ENCODE assay signal across 28 cellular contexts in the genomic region with DNA sequence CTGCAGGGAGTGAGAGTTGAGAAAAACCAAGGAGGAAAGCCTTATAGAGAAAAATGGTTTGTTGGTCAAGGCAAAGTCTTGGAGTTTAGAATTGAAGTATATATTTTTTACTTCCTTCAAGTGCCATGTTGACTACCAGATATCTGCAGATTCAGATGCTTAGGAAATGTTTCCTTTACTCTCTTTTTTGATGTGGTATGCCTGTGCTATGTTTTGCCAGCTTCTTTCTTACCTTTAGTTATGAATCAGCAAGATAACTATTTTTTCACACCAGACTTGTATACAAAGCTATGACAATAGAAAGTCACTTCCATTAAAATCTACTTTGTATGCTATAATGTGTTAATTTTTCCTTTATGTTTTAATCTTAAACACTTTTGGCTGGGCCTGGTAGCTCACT. TPM values are rescaled to one million over a fixed set of nuclear protein-coding genes. Genes with fewer than 3 reads are reported as not detected.
DNase-seq lines count a peak whose midpoint lies in the region; ATAC-seq, FAIRE-seq and TF ChIP-seq lines count a peak whose summit lies in the region.
"Had no signal": no experiment of that assay in that cellular context is flagged by ENCODE, and none has a peak within 500 bp of the region (broad histone marks: within the 10 kb centered on the region; RNA-seq: fewer than 3 reads in every experiment).

No MANE protein-coding gene starts in this region.

- POLR2A ChIA-PET in CD8-positive, alpha-beta T cell (lab: Charles Lee): no interaction called here
- POLR2A ChIA-PET in activated naive CD8-positive, alpha-beta T cell treated with anti-CD3 and anti-CD28 coated beads, Interleukin-2, amount 10 ng/mL, durations not matched to agents 7 days and 5 days (lab: Charles Lee): no interaction called here

- CTCF ChIA-PET in CD8-positive, alpha-beta T cell (lab: Charles Lee): interaction anchor here (2.4 kb wide), 1 partner anchor 32 kb away, joined by 7 read pairs; no protein-coding TSS in a partner anchor

- H3K9me3 ChIP-seq in CD8-positive, alpha-beta T cell (ENCODE audit: low read length): no peaks in the 10 kb centered on the region
- H3K9me3 ChIP-seq: breast epithelium, SJCRH30, tibial nerve had no signal

- H3K27ac Mint-ChIP-seq in activated T-cell treated with anti-CD3 and anti-CD28 coated beads, Interleukin-2, amount 50 U/mL, for 24 hours: peak overlapping the region; percentile 51
- peak overlapping the region; percentile 25 for H3K27ac Mint-ChIP-seq in CD8-positive, alpha-beta T cell
- peak overlapping the region; percentile 68 for H3K27ac Mint-ChIP-seq in T-helper 1 cell treated with Interleukin-12 subunit alpha and Interleukin-12 subunit beta and Interleukin-4 antibody, amounts not matched to agents 30 μg/mL and 1 μg/mL, for 36 hours
- H3K27ac Mint-ChIP-seq in activated naive CD8-positive, alpha-beta T cell treated with anti-CD3 and anti-CD28 coated beads, Interleukin-2, amount 10 ng/mL, durations not matched to agents 7 days and 5 days: peak overlapping the region; percentile 34
- H3K27ac Mint-ChIP-seq: B cell had no signal

- H3K27ac ChIP-seq in CD8-positive, alpha-beta T cell (ENCODE audit: low read depth, low read length): no peak overlapping the region
- H3K27ac ChIP-seq: breast epithelium, SJCRH30, tibial nerve had no signal

- H3K36me3 Mint-ChIP-seq in activated T-cell treated with anti-CD3 and anti-CD28 coated beads, Interleukin-2, amount 50 U/mL, for 24 hours (ENCODE audit: low read depth): peaks cover 33% of the 10 kb centered on the region
- H3K36me3 Mint-ChIP-seq in activated T-cell treated with anti-CD3 and anti-CD28 coated beads, Interleukin-2, amount 50 U/mL, for 4 hours (ENCODE audit: insufficient read depth): peaks cover 3% of the 10 kb centered on the region
- peaks cover 12% of the 10 kb centered on the region for H3K36me3 Mint-ChIP-seq in CD8-positive, alpha-beta T cell
- peaks cover 8% of the 10 kb centered on the region for H3K36me3 Mint-ChIP-seq in T-helper 1 cell treated with Interleukin-12 subunit alpha and Interleukin-12 subunit beta and Interleukin-4 antibody, amounts not matched to agents 30 μg/mL and 1 μg/mL, for 36 hours (ENCODE audit: low read depth)
- peaks cover 18% of the 10 kb centered on the region for H3K36me3 Mint-ChIP-seq in activated naive CD8-positive, alpha-beta T cell treated with anti-CD3 and anti-CD28 coated beads, Interleukin-2, amount 10 ng/mL, durations not matched to agents 7 days and 5 days

- H3K4me1 ChIP-seq in CD8-positive, alpha-beta T cell (ENCODE audit: insufficient read depth, low read length): peaks cover 27% of the 10 kb centered on the region
- H3K4me1 ChIP-seq: breast epithelium, SJCRH30 had no signal

- no peaks in the 10 kb centered on the region for H3K9me3 Mint-ChIP-seq in activated T-cell treated with anti-CD3 and anti-CD28 coated beads, Interleukin-2, amount 50 U/mL, for 24 hours
- no peaks in the 10 kb centered on the region for H3K9me3 Mint-ChIP-seq in activated T-cell treated with anti-CD3 and anti-CD28 coated beads, Interleukin-2, amount 50 U/mL, for 4 hours
- H3K9me3 Mint-ChIP-seq in CD8-positive, alpha-beta T cell: no peaks in the 10 kb centered on the region
- H3K9me3 Mint-ChIP-seq in T-helper 1 cell treated with Interleukin-12 subunit alpha and Interleukin-12 subunit beta and Interleukin-4 antibody, amounts not matched to agents 30 μg/mL and 1 μg/mL, for 36 hours: peaks cover 7% of the 10 kb centered on the region
- H3K9me3 Mint-ChIP-seq in activated naive CD8-positive, alpha-beta T cell treated with anti-CD3 and anti-CD28 coated beads, Interleukin-2, amount 10 ng/mL, durations not matched to agents 7 days and 5 days: peaks cover 5% of the 10 kb centered on the region

- no peak for TF ChIP-seq POLR2A in GM12891 (IDR thresholded peaks at IDR 0.05; ENCODE audit: low read depth, low read length)

- no peak for TF ChIP-seq CTCF in CD8-positive, alpha-beta T cell (IDR thresholded peaks at IDR 0.05)

- no peaks in the 10 kb centered on the region for H3K27me3 Mint-ChIP-seq in activated T-cell treated with anti-CD3 and anti-CD28 coated beads, Interleukin-2, amount 50 U/mL, for 24 hours
- no peaks in the 10 kb centered on the region for H3K27me3 Mint-ChIP-seq in activated T-cell treated with anti-CD3 and anti-CD28 coated beads, Interleukin-2, amount 50 U/mL, for 4 hours (ENCODE audit: low read depth)
- no peaks in the 10 kb centered on the region for H3K27me3 Mint-ChIP-seq in CD8-positive, alpha-beta T cell (ENCODE audit: low read depth)
- no peaks in the 10 kb centered on the region for H3K27me3 Mint-ChIP-seq in T-helper 1 cell treated with Interleukin-12 subunit alpha and Interleukin-12 subunit beta and Interleukin-4 antibody, amounts not matched to agents 30 μg/mL and 1 μg/mL, for 36 hours (ENCODE audit: low read depth)
- peaks cover 2% of the 10 kb centered on the region for H3K27me3 Mint-ChIP-seq in activated naive CD8-positive, alpha-beta T cell treated with anti-CD3 and anti-CD28 coated beads, Interleukin-2, amount 10 ng/mL, durations not matched to agents 7 days and 5 days
- H3K27me3 Mint-ChIP-seq: B cell had no signal

- ATAC-seq in activated T-cell treated with anti-CD3 and anti-CD28 coated beads, Interleukin-2, amount 50 U/mL, for 4 hours: no peak
- no peak for ATAC-seq in CD8-positive, alpha-beta T cell
- ATAC-seq in activated naive CD8-positive, alpha-beta T cell treated with anti-CD3 and anti-CD28 coated beads, Interleukin-2, amount 10 ng/mL, durations not matched to agents 7 days and 5 days (ENCODE audit: low read depth): no peak
- ATAC-seq in GM18861 (IDR thresholded peaks at IDR 0.05; ENCODE audit: unreplicated experiment): no peak
- ATAC-seq: left ventricle myocardium superior had no signal

- FAIRE-seq in GM12891 (lab: Jason Lieb, UNC): no peak
- FAIRE-seq: A204.1, keratinocyte, small intestine, TTC549 had no signal

- H3K36me3 ChIP-seq in CD8-positive, alpha-beta T cell (ENCODE audit: insufficient read depth, low read length): no peaks in the 10 kb centered on the region
- H3K36me3 ChIP-seq: breast epithelium, SJCRH30, tibial nerve had no signal

- no peaks in the 10 kb centered on the region for H3K27me3 ChIP-seq in CD8-positive, alpha-beta T cell (ENCODE audit: insufficient read depth, low read length)
- H3K27me3 ChIP-seq: breast epithelium, SJCRH30, tibial nerve had no signal

- no peak for DNase-seq in activated T-cell treated with anti-CD3 and anti-CD28 coated beads, Interleukin-2, amount 50 U/mL, for 24 hours
- no peak for DNase-seq in activated T-cell treated with anti-CD3 and anti-CD28 coated beads, Interleukin-2, amount 50 U/mL, for 4 hours
- DNase-seq in CD8-positive, alpha-beta T cell: no peak
- DNase-seq in activated naive CD8-positive, alpha-beta T cell treated with anti-CD3 and anti-CD28 coated beads, Interleukin-2, amount 10 ng/mL, durations not matched to agents 7 days and 5 days: no peak
- no peak for DNase-seq in GM12891 (ENCODE audit: insufficient read length, low spot score)
- DNase-seq in COLO829 (ENCODE audit: low spot score): no peak
- DNase-seq: activated CD4-positive, CD25-positive, alpha-beta regulatory T cell treated with anti-CD3 and anti-CD28 coated beads, Interleukin-2, amount 50 U/mL, for 72 hours; activated effector memory CD4-positive, alpha-beta T cell treated with Interleukin-2 at 50 U/mL for 16 hours; amygdala; Calu3; DMS79 treated with DMSO at 0.1 percent for 48 hours; effector CD4-positive, alpha-beta T cell; GOT3; Kasumi-1; left ventricle myocardium superior; MV-4-11; NCI-H1436 treated with DMSO at 0.1 percent for 48 hours; NCI-H345; SJCRH30; small intestine had no signal

- H3K4me3 Mint-ChIP-seq in activated T-cell treated with anti-CD3 and anti-CD28 coated beads, Interleukin-2, amount 50 U/mL, for 24 hours: peak overlapping the region; percentile 18
- H3K4me3 Mint-ChIP-seq in activated T-cell treated with anti-CD3 and anti-CD28 coated beads, Interleukin-2, amount 50 U/mL, for 4 hours: no peak overlapping the region
- H3K4me3 Mint-ChIP-seq in CD8-positive, alpha-beta T cell: no peak overlapping the region
- H3K4me3 Mint-ChIP-seq in T-helper 1 cell treated with Interleukin-12 subunit alpha and Interleukin-12 subunit beta and Interleukin-4 antibody, amounts not matched to agents 30 μg/mL and 1 μg/mL, for 36 hours: peak overlapping the region; percentile 33
- peak overlapping the region; percentile 55 for H3K4me3 Mint-ChIP-seq in activated naive CD8-positive, alpha-beta T cell treated with anti-CD3 and anti-CD28 coated beads, Interleukin-2, amount 10 ng/mL, durations not matched to agents 7 days and 5 days
- H3K4me3 Mint-ChIP-seq: B cell had no signal

- intact Hi-C loops in CD8-positive, alpha-beta T cell (cut with DNase I, micrococcal nuclease): loop anchor here (5.0 to 10.0 kb wide), 6 partner anchors 451 to 1484 kb away; partner anchors contain the start of genes ARHGAP19 (in 1 of the 2), AVPI1 (in 1 of the 2), GOT1 (in 1 of the 2) and LCOR (in 1 of the 2)

- no peak overlapping the region for H3K4me3 ChIP-seq in CD8-positive, alpha-beta T cell (ENCODE audit: low read depth, low read length)
- H3K4me3 ChIP-seq: breast epithelium, SJCRH30, tibial nerve had no signal

- peaks cover 76% of the 10 kb centered on the region for H3K4me1 Mint-ChIP-seq in activated T-cell treated with anti-CD3 and anti-CD28 coated beads, Interleukin-2, amount 50 U/mL, for 24 hours (ENCODE audit: low read depth)
- H3K4me1 Mint-ChIP-seq in activated T-cell treated with anti-CD3 and anti-CD28 coated beads, Interleukin-2, amount 50 U/mL, for 4 hours (ENCODE audit: low read depth): peaks cover 72% of the 10 kb centered on the region
- H3K4me1 Mint-ChIP-seq in CD8-positive, alpha-beta T cell (ENCODE audit: low read depth): peaks cover 78% of the 10 kb centered on the region
- peaks cover 50% of the 10 kb centered on the region for H3K4me1 Mint-ChIP-seq in T-helper 1 cell treated with Interleukin-12 subunit alpha and Interleukin-12 subunit beta and Interleukin-4 antibody, amounts not matched to agents 30 μg/mL and 1 μg/mL, for 36 hours (ENCODE audit: low read depth)
- peaks cover 51% of the 10 kb centered on the region for H3K4me1 Mint-ChIP-seq in activated naive CD8-positive, alpha-beta T cell treated with anti-CD3 and anti-CD28 coated beads, Interleukin-2, amount 10 ng/mL, durations not matched to agents 7 days and 5 days

TF ChIP-seq in GM12891, 5 proteins besides CTCF, POLR2A, EP300 and RAD21:
- no peak for TF ChIP-seq SPI1 (IDR thresholded peaks at IDR 0.05; ENCODE audit: low read depth, low read length)
- no peak for TF ChIP-seq TAF1 (IDR thresholded peaks at IDR 0.05; ENCODE audit: low read depth, low read length)
- TF ChIP-seq PAX5 (IDR thresholded peaks at IDR 0.05; ENCODE audit: insufficient read depth, low read length, severe bottlenecking): no peak
- no peak for TF ChIP-seq POLR2AphosphoS5 (IDR thresholded peaks at IDR 0.05; ENCODE audit: low read depth, low read length)
- TF ChIP-seq POU2F2 (IDR thresholded peaks at IDR 0.05; ENCODE audit: low read depth, low read length): no peak
TF ChIP-seq in GM12891: peak in this region for 0.

RNA-seq across cellular contexts. Expression of gene R3HCC1L, which starts 3.6 kb away (rescaled TPM):
- 10 to 100 TPM; 16.8 to 19.6 (median 18.9) TPM for total RNA-seq in activated T-cell treated with anti-CD3 and anti-CD28 coated beads, Interleukin-2, amount 50 U/mL, for 4 hours
- total RNA-seq in CD8-positive, alpha-beta T cell: 10 to 100 TPM; 13.6 to 13.7 TPM
- total RNA-seq in activated naive CD8-positive, alpha-beta T cell treated with anti-CD3 and anti-CD28 coated beads, Interleukin-2, amount 10 ng/mL, durations not matched to agents 7 days and 5 days: 10 to 100 TPM; 19.6 to 21.8 TPM
- polyA plus RNA-seq in GM12891 (2012; ENCODE audit: low read depth, missing spikeins): 10.6 TPM

Comparison
In these comparisons a context has a peak if more than half of its experiments do, and no peak if none do; other contexts are left out.
1. H3K4me3 Mint-ChIP-seq: peak in activated T-cell treated with anti-CD3 and anti-CD28 coated beads, Interleukin-2, amount 50 U/mL, for 24 hours (single experiment), T-helper 1 cell treated with Interleukin-12 subunit alpha and Interleukin-12 subunit beta and Interleukin-4 antibody, amounts not matched to agents 30 μg/mL and 1 μg/mL, for 36 hours (single experiment) and activated naive CD8-positive, alpha-beta T cell treated with anti-CD3 and anti-CD28 coated beads, Interleukin-2, amount 10 ng/mL, durations not matched to agents 7 days and 5 days (single experiment); none in activated T-cell treated with anti-CD3 and anti-CD28 coated beads, Interleukin-2, amount 50 U/mL, for 4 hours (single experiment) and CD8-positive, alpha-beta T cell (single experiment).
2. Peak in every context shown above with its lines, with median percentiles within 50 percentile points of each other: H3K27ac Mint-ChIP-seq.